18 cellular contexts compared by ENCODE assay signal in genomic region chr4:95283320-95283719, GRCh38.
DNase-seq lines count a peak whose midpoint lies in the region; ATAC-seq and TF ChIP-seq lines count a peak whose summit lies in the region.
"Had no signal": no experiment of that assay in that cellular context is flagged by ENCODE, and none has a peak within 500 bp of the region (broad histone marks: within the 10 kb centered on the region; RNA-seq: fewer than 3 reads in every experiment).

No MANE protein-coding gene starts in this region.

- H3K27me3 ChIP-seq in GM23248 (replicated peaks; ENCODE audit: insufficient read depth) (no peaks in the 10 kb centered on the region), psoas muscle (ENCODE audit: insufficient read depth in 3 of 3, low read length in 2 of 3) (peaks cover 0 to 2% (median 0%) of the 10 kb centered on the region in 3 donors)
- H3K27me3 ChIP-seq: BE2C, MG63 had no signal

- no peaks in the 10 kb centered on the region for H3K9me2 ChIP-seq in GM23248 (ENCODE audit: insufficient read depth)

- H3F3A ChIP-seq in GM23248 (ENCODE audit: insufficient read depth): no peaks in the 10 kb centered on the region

- H3K9me3 ChIP-seq in GM23248 (ENCODE audit: low read depth): no peaks in the 10 kb centered on the region
- H3K9me3 ChIP-seq in psoas muscle: peaks cover 2% of the 10 kb centered on the region
- H3K9me3 ChIP-seq: BE2C, MG63 had no signal

- intact Hi-C loops in psoas muscle (cut with DNase I): no loop called here

- H3K4me2 ChIP-seq in GM23248 (ENCODE audit: unreplicated experiment): no peak overlapping the region

- H3K36me3 ChIP-seq in GM23248 (ENCODE audit: low read depth) (no peaks in the 10 kb centered on the region), psoas muscle (ENCODE audit: insufficient read depth in 1 of 2, low read depth in 1 of 2) (no peaks in the 10 kb centered on the region)
- H3K36me3 ChIP-seq: MG63 had no signal

- no peak overlapping the region for H3K27ac ChIP-seq in GM23248
- peak overlapping the region; percentile 54 for H3K27ac ChIP-seq in substantia nigra (ENCODE audit: low read depth, low read length, poor library complexity, severe bottlenecking)
- no peak overlapping the region for H3K27ac ChIP-seq in psoas muscle

- H4K20me1 ChIP-seq in GM23248 (ENCODE audit: insufficient read depth): no peaks in the 10 kb centered on the region

- ATAC-seq in HG02642 (IDR thresholded peaks at IDR 0.05; ENCODE audit: poor library complexity, unreplicated experiment) (no peak), psoas muscle (no peak)

- in situ Hi-C loops in GM23248 (cut with MboI): no loop called here

- 5 to 10% methylated on average over 10 of the region's 10 CpGs for whole genome bisulfite sequencing in GM23248 (ENCODE audit: low coverage in 1 of 2, low lambda C conversion rate in 2 of 2, missing lambda C conversion rate in 2 of 2), 2 experiments
- WGBS in psoas muscle, 3 donors: 69 to 82% (median 79%) methylated on average over 10 of the region's 10 CpGs

- H3K4me3 ChIP-seq in GM23248 (no peak overlapping the region), fibroblast of villous mesenchyme (ENCODE audit: low read depth, low read length) (no peak overlapping the region), psoas muscle (no peak overlapping the region)
- H3K4me3 ChIP-seq: MG63 had no signal

- no peak for TF ChIP-seq CTCF in fibroblast of villous mesenchyme (IDR thresholded peaks at IDR 0.05; ENCODE audit: insufficient read depth, low read depth, low read length)
- TF ChIP-seq CTCF in psoas muscle (IDR thresholded peaks at IDR 0.05): no peak

- DNase-seq in GM23248: no peak
- DNase-seq in amniotic epithelial cell (ENCODE audit: low read depth): peak; percentile 98
- DNase-seq in fibroblast of villous mesenchyme (ENCODE audit: low read depth): peak; percentile 59
- DNase-seq in substantia nigra (lab: John Stamatoyannopoulos, UW): no peak
- DNase-seq in superior temporal gyrus (ENCODE audit: extremely low spot score): no peak
- DNase-seq in psoas muscle: no peak
- DNase-seq: BE2C, H7, MG63, NCI-H1417, NCI-H1694 treated with DMSO at 0.1 percent for 48 hours, NCI-H2081 treated with DMSO at 0.1 percent for 48 hours, NCI-H2171 treated with DMSO at 0.1 percent for 48 hours, NCI-H446, NCI-H526, OCI-M1, SIG-M5 had no signal

- H3K4me1 ChIP-seq in GM23248 (ENCODE audit: insufficient read depth): no peaks in the 10 kb centered on the region
- no peaks in the 10 kb centered on the region for H3K4me1 ChIP-seq in psoas muscle
- H3K4me1 ChIP-seq: BE2C had no signal

- H2AFZ ChIP-seq in GM23248: peak overlapping the region; percentile 45; the same call in 1 of the 2 replicates

- no peak overlapping the region for H3K9ac ChIP-seq in GM23248

- H3K79me2 ChIP-seq in GM23248 (ENCODE audit: insufficient read depth): no peaks in the 10 kb centered on the region

Comparison
In these comparisons a context has a peak if more than half of its experiments do, and no peak if none do; other contexts are left out.
1. DNase-seq: peak in amniotic epithelial cell (single experiment) and fibroblast of villous mesenchyme (single experiment); none in GM23248 (single experiment), substantia nigra (0 of 49), superior temporal gyrus (single experiment) and psoas muscle (0 of 2).